In genomic region chr4:87220094-87220831, GRCh38 we compare ENCODE assay signal across 8 cellular contexts. TPM values are rescaled to one million over a fixed set of nuclear protein-coding genes. Genes with fewer than 3 reads are reported as not detected.
A peak's percentile ranks its signal among the peaks of the same experiment; 100 is the strongest.
DNase-seq lines count a peak whose midpoint lies in the region; ATAC-seq lines count a peak whose summit lies in the region.

TSS of gene KLHL8 (minus strand) at chr4:87220618. CDS start at chr4:87195539, 25,079 bp downstream.

- peak within 1 kb of the TSS; percentile 92 for H3K4me3 Mint-ChIP-seq in activated T-cell treated with anti-CD3 and anti-CD28 coated beads, Interleukin-2, amount 50 U/mL, for 24 hours

- H3K4me3 ChIP-seq in HUES48 (ENCODE audit: low read depth, low read length) (peak within 1 kb of the TSS; percentile 96), esophagus (ENCODE audit: low read depth in 1 of 2, low read length in 2 of 2) (peak within 1 kb of the TSS; percentile 97 to 99), muscle layer of colon (ENCODE audit: low read depth in 1 of 2, low read length in 2 of 2) (peak within 1 kb of the TSS; percentile 97 to 98)

- H3K4me1 Mint-ChIP-seq in activated T-cell treated with anti-CD3 and anti-CD28 coated beads, Interleukin-2, amount 50 U/mL, for 24 hours (ENCODE audit: low read depth) = peaks cover 26% of the 10 kb centered on the region

- no peaks in the 10 kb centered on the region for H3K27me3 Mint-ChIP-seq in activated T-cell treated with anti-CD3 and anti-CD28 coated beads, Interleukin-2, amount 50 U/mL, for 24 hours

- peak; percentile 93 for ATAC-seq in GM21423 (IDR thresholded peaks at IDR 0.05; ENCODE audit: unreplicated experiment)

- H3K27me3 ChIP-seq in HUES48 (ENCODE audit: control insufficient read depth, insufficient read depth, low read length) (peaks cover 4% of the 10 kb centered on the region), esophagus (ENCODE audit: control insufficient read depth in 1 of 2, insufficient read depth in 2 of 2, low read length in 2 of 2) (no peaks in the 10 kb centered on the region), muscle layer of colon (ENCODE audit: control insufficient read depth in 1 of 2, insufficient read depth in 2 of 2, low read length in 2 of 2) (no peaks in the 10 kb centered on the region)

- no peaks in the 10 kb centered on the region for H3K9me3 ChIP-seq in HUES48 (ENCODE audit: control insufficient read depth, insufficient read depth, low read length)
- H3K9me3 ChIP-seq in esophagus (ENCODE audit: control insufficient read depth in 2 of 2, insufficient read depth in 1 of 2, low read depth in 1 of 2, low read length in 1 of 2) = no peaks in the 10 kb centered on the region
- H3K9me3 ChIP-seq in muscle layer of colon (ENCODE audit: low read length) = no peaks in the 10 kb centered on the region

- H3K27ac Mint-ChIP-seq in activated T-cell treated with anti-CD3 and anti-CD28 coated beads, Interleukin-2, amount 50 U/mL, for 24 hours = peak within 1 kb of the TSS; percentile 95

- WGBS in esophagus, 2 donors = 0 to 1% methylated on average over 54 to 70 of the region's 70 CpGs

- DNase-seq in DMS 273 treated with DMSO at 0.1 percent for 48 hours (lab: John Stamatoyannopoulos, UW) (peak; percentile 38), OCI-M1 (lab: John Stamatoyannopoulos, UW) (peak; percentile 92)
- DNase-seq in activated T-cell treated with anti-CD3 and anti-CD28 coated beads, Interleukin-2, amount 50 U/mL, for 24 hours = peak; percentile 93
- DNase-seq in stimulated activated CD8-positive, alpha-beta memory T cell treated with anti-CD3 and anti-CD28 coated beads, Interleukin-7, amount 100 ng/mL, for 4 hours (ENCODE audit: low read depth in 2 of 2) = peak; percentile 65 to 86

- peaks cover 6% of the 10 kb centered on the region for H3K4me1 ChIP-seq in HUES48 (ENCODE audit: control insufficient read depth, insufficient read depth, low read length)
- no peaks in the 10 kb centered on the region for H3K4me1 ChIP-seq in esophagus (ENCODE audit: control insufficient read depth in 2 of 2, insufficient read depth in 2 of 2, low read length in 1 of 2)
- peaks cover 11% of the 10 kb centered on the region for H3K4me1 ChIP-seq in muscle layer of colon (ENCODE audit: insufficient read depth, low read length)

- H3K27ac ChIP-seq in HUES48 (ENCODE audit: low read depth, low read length) (peak within 1 kb of the TSS; percentile 91), esophagus (ENCODE audit: low read depth in 2 of 2, low read length in 1 of 2) (peak within 1 kb of the TSS; percentile 75 to 96), muscle layer of colon (ENCODE audit: low read depth, low read length) (peak within 1 kb of the TSS; percentile 97)

- peaks cover 24% of the 10 kb centered on the region for H3K36me3 Mint-ChIP-seq in activated T-cell treated with anti-CD3 and anti-CD28 coated beads, Interleukin-2, amount 50 U/mL, for 24 hours (ENCODE audit: low read depth)

- H3K36me3 ChIP-seq in HUES48 (ENCODE audit: control insufficient read depth, insufficient read depth, low read length) (no peaks in the 10 kb centered on the region), esophagus (ENCODE audit: control insufficient read depth in 2 of 2, insufficient read depth in 2 of 2, low read length in 1 of 2) (no peaks in the 10 kb centered on the region), muscle layer of colon (ENCODE audit: insufficient read depth, low read length) (no peaks in the 10 kb centered on the region)

- H3K9me3 Mint-ChIP-seq in activated T-cell treated with anti-CD3 and anti-CD28 coated beads, Interleukin-2, amount 50 U/mL, for 24 hours = no peaks in the 10 kb centered on the region

- H3K9ac ChIP-seq in HUES48 (ENCODE audit: low read depth, low read length) = peak within 1 kb of the TSS; percentile 73
- H3K9ac ChIP-seq in muscle layer of colon (ENCODE audit: low read length) = peak within 1 kb of the TSS; percentile 86

RNA-seq across cellular contexts. Expression of gene KLHL8, which starts in this region (rescaled TPM):
- polyA plus RNA-seq in esophagus = 1 to 10 TPM; 1.3 to 2.4 TPM

Comparison
In these comparisons a context has a peak if more than half of its experiments do, and no peak if none do; other contexts are left out.
1. Peak in every context shown above with its lines: DNase-seq, ATAC-seq, H3K4me3 ChIP-seq and H3K27ac ChIP-seq.
2. DNase-seq: peak in every context shown above with its lines; median percentile 93 in activated T-cell treated with anti-CD3 and anti-CD28 coated beads, Interleukin-2, amount 50 U/mL, for 24 hours; 92 in OCI-M1; 76 in stimulated activated CD8-positive, alpha-beta memory T cell treated with anti-CD3 and anti-CD28 coated beads, Interleukin-7, amount 100 ng/mL, for 4 hours; 38 in DMS 273 treated with DMSO at 0.1 percent for 48 hours.